Comparison of ENCODE assay signal across 3 cellular contexts in genomic region chr11:34457607-34458006, GRCh38.
TF ChIP-seq lines count a peak whose summit lies in the region.

No MANE protein-coding gene starts in this region.

TF ChIP-seq in liver, 16 proteins besides CTCF, POLR2A, EP300 and RAD21:
- TF ChIP-seq NR2F2 (IDR thresholded peaks at IDR 0.05) (peak; percentile 34), REST (IDR thresholded peaks at IDR 0.05) (no peak), HNF4A (conservative IDR thresholded peaks at IDR 0.05) (peak; percentile 84 to 89), ATF3 (IDR thresholded peaks at IDR 0.05) (no peak), SP1 (IDR thresholded peaks at IDR 0.05) (no peak), RXRA (IDR thresholded peaks at IDR 0.05) (peak; percentile 33 to 34), HNF4G (IDR thresholded peaks at IDR 0.05) (peak; percentile 31), YY1 (IDR thresholded peaks at IDR 0.05) (peak; percentile 41), TAF1 (conservative IDR thresholded peaks at IDR 0.05) (no peak)

TF ChIP-seq in HepG2, 621 proteins besides CTCF, POLR2A, EP300 and RAD21:
- TF ChIP-seq BHLHE40 (IDR thresholded peaks at IDR 0.05; ENCODE audit: low read length) (no peak), NFRKB (IDR thresholded peaks at IDR 0.05) (no peak), ZNF333 (CRISPR knock-in tag; IDR thresholded peaks at IDR 0.05; ENCODE audit: borderline replicate concordance) (no peak), MED8 (CRISPR knock-in tag; IDR thresholded peaks at IDR 0.05; ENCODE audit: insufficient replicate concordance) (no peak), ATRX (CRISPR knock-in tag; IDR thresholded peaks at IDR 0.05; ENCODE audit: borderline replicate concordance) (no peak), RELA (CRISPR knock-in tag; IDR thresholded peaks at IDR 0.05) (no peak), ZNF24 (IDR thresholded peaks at IDR 0.05) (no peak), ZNF512 (CRISPR knock-in tag; IDR thresholded peaks at IDR 0.05) (no peak), NAIF1 (CRISPR knock-in tag; IDR thresholded peaks at IDR 0.05; ENCODE audit: borderline replicate concordance) (no peak), ZBTB14 (CRISPR knock-in tag; IDR thresholded peaks at IDR 0.05) (no peak), ZMYM3 (CRISPR knock-in tag; IDR thresholded peaks at IDR 0.05) (no peak), ZFP1 (CRISPR knock-in tag; IDR thresholded peaks at IDR 0.05) (no peak), CEBPG (CRISPR knock-in tag; IDR thresholded peaks at IDR 0.05) (no peak), RFXAP (CRISPR knock-in tag; IDR thresholded peaks at IDR 0.05; ENCODE audit: borderline replicate concordance) (no peak), HOXA5 (CRISPR knock-in tag; IDR thresholded peaks at IDR 0.05) (no peak), EHMT2 (IDR thresholded peaks at IDR 0.05; ENCODE audit: borderline replicate concordance, low read depth, low read length) (no peak), DMAP1 (CRISPR knock-in tag; IDR thresholded peaks at IDR 0.05) (no peak)

TF ChIP-seq in GM12878, 131 proteins besides CTCF, POLR2A, EP300 and RAD21:
- no peak for TF ChIP-seq ZZZ3 (IDR thresholded peaks at IDR 0.05; ENCODE audit: control insufficient read depth, insufficient read length, low read depth)
- no peak for TF ChIP-seq ZNF207 (IDR thresholded peaks at IDR 0.05; ENCODE audit: borderline replicate concordance)
- TF ChIP-seq HDAC6 (IDR thresholded peaks at IDR 0.05; ENCODE audit: unreplicated experiment), result no peak
- TF ChIP-seq MEF2B (IDR thresholded peaks at IDR 0.05; ENCODE audit: partially characterized antibody, poor library complexity, severe bottlenecking), result no peak
- no peak for TF ChIP-seq SMC3 (IDR thresholded peaks at IDR 0.05; ENCODE audit: borderline replicate concordance, low read length)
- no peak for TF ChIP-seq E4F1 (IDR thresholded peaks at IDR 0.05; ENCODE audit: borderline replicate concordance, partially characterized antibody)
- no peak for TF ChIP-seq TARDBP (IDR thresholded peaks at IDR 0.05; ENCODE audit: borderline replicate concordance)
- TF ChIP-seq PAX5 (IDR thresholded peaks at IDR 0.05; ENCODE audit: borderline replicate concordance, low read depth, low read length), result no peak
- no peak for TF ChIP-seq CBFB (IDR thresholded peaks at IDR 0.05; ENCODE audit: low read depth)
- TF ChIP-seq CBX3 (IDR thresholded peaks at IDR 0.05; ENCODE audit: borderline replicate concordance, low read depth), result no peak
- no peak for TF ChIP-seq CREB1 (IDR thresholded peaks at IDR 0.05; ENCODE audit: low read depth)
- no peak for TF ChIP-seq IRF5 (IDR thresholded peaks at IDR 0.05; ENCODE audit: borderline replicate concordance)
